9 cellular contexts compared by ENCODE assay signal in the genomic region with DNA sequence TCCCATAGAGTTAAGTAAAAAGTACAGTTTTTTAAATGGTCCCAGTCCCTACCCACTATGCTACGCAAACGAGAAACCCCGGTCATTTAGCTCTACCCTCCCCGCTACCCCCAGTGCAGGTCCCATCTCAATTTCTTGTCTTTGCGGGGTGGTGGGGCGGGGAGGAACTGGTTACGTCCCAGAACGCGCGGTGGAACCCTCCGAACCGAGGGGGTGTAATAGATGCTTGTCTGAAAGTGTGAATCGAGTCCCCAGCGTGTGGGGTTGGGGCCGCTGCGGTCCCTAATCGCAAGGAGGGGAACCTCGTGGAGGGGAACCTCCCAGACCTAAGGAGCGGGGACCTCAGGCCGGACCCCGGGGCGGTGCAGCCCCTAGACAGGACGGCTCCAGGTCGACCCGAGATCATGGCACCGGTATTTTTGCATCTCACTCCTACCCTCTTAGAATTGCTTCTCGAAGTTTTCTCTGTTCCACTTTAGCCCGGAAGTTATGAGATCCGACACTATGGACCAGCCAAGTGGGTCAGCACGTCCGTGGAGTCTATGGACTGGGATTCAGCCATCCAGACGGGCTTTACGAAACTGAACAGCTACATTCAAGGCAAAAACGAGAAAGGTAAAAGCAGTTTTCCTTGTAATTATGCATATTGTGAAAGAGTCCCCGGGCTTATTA. TPM values are rescaled to one million over a fixed set of nuclear protein-coding genes. Genes with fewer than 3 reads are reported as not detected.
DNase-seq lines count a peak whose midpoint lies in the region; ATAC-seq and TF ChIP-seq lines count a peak whose summit lies in the region.
"Had no signal": no experiment of that assay in that cellular context is flagged by ENCODE, and none has a peak within 500 bp of the region (broad histone marks: within the 10 kb centered on the region; RNA-seq: fewer than 3 reads in every experiment).

No MANE protein-coding gene starts in this region.

- H3K4me1 ChIP-seq in IMR-90 (ENCODE audit: control insufficient read depth, insufficient read depth, low read length) (peaks cover 5% of the 10 kb centered on the region), gastroesophageal sphincter (peaks cover 0 to 38% (median 0%) of the 10 kb centered on the region in 3 donors), trophoblast cell (ENCODE audit: control insufficient read depth in 1 of 2, insufficient read depth in 2 of 2, low read length in 2 of 2) (peaks cover 4 to 6% of the 10 kb centered on the region in 2 experiments)

- H3K4ac ChIP-seq in IMR-90 (ENCODE audit: low read depth, low read length) (peak overlapping the region; percentile 75), trophoblast cell (ENCODE audit: low read depth, low read length) (peak overlapping the region; percentile 22)

- H2BK15ac ChIP-seq in IMR-90 (ENCODE audit: low read depth, low read length), result no peak overlapping the region

- H3K9me1 ChIP-seq in IMR-90 (ENCODE audit: insufficient read depth, low read length), result peaks cover 12% of the 10 kb centered on the region

- no peak for TF ChIP-seq RAD21 in IMR-90 (IDR thresholded peaks at IDR 0.05; ENCODE audit: low read length)

- peak; percentile 33 for DNase-seq in G401 (ENCODE audit: low spot score)
- no peak for DNase-seq in IMR-90
- peak in 1 of 2 donors; percentile 53 for DNase-seq in trophoblast cell
- DNase-seq in mucosa of gallbladder (ENCODE audit: low spot score), result no peak
- no peak for DNase-seq in NK-92 treated with Interleukin-12 subunit alpha and Interleukin-12 subunit beta, amount 100 ng/mL, for 24 hours (lab: John Stamatoyannopoulos, UW)

- H3K4me1 Mint-ChIP-seq in activated T-helper 17 cell treated with anti-CD3 and anti-CD28 coated beads, Interleukin-2, amount 50 U/mL, for 72 hours, result peaks cover 16% of the 10 kb centered on the region

- H3K36me3 ChIP-seq in IMR-90 (ENCODE audit: control insufficient read depth, insufficient read depth, low read length) (peaks cover 23% of the 10 kb centered on the region), gastroesophageal sphincter (peaks cover 0 to 43% of the 10 kb centered on the region in 2 donors), trophoblast cell (ENCODE audit: control insufficient read depth in 1 of 2, insufficient read depth in 2 of 2, low read length in 2 of 2) (peaks cover 10 to 28% of the 10 kb centered on the region in 2 experiments)

- in situ Hi-C loops in G401 (cut with HindIII; ENCODE audit: low sequenced_read_pairs) (no loop called here), IMR-90 (cut with MboI; ENCODE audit: low sequenced_read_pairs) (loop anchor here (25.0 kb wide), 1 partner anchor 568 kb away; no protein-coding TSS in a partner anchor)

- H3K36me3 Mint-ChIP-seq in activated T-helper 17 cell treated with anti-CD3 and anti-CD28 coated beads, Interleukin-2, amount 50 U/mL, for 72 hours (ENCODE audit: low read depth), result peaks cover 52% of the 10 kb centered on the region

- peak overlapping the region; percentile 63 for H3K27ac Mint-ChIP-seq in activated T-helper 17 cell treated with anti-CD3 and anti-CD28 coated beads, Interleukin-2, amount 50 U/mL, for 72 hours

- H2BK12ac ChIP-seq in trophoblast cell (ENCODE audit: low read length), result peak overlapping the region; percentile 5

- H3K9me3 Mint-ChIP-seq in activated T-helper 17 cell treated with anti-CD3 and anti-CD28 coated beads, Interleukin-2, amount 50 U/mL, for 72 hours, result no peaks in the 10 kb centered on the region

- TF ChIP-seq CTCF in IMR-90 (conservative IDR thresholded peaks at IDR 0.05; ENCODE audit: low read depth, low read length) (no peak), gastroesophageal sphincter (IDR thresholded peaks at IDR 0.05) (no peak)

- no peak overlapping the region for H2BK20ac ChIP-seq in IMR-90 (ENCODE audit: low read depth, low read length)

- H2AFZ ChIP-seq in IMR-90 (replicated peaks; ENCODE audit: low read length, poor library complexity) (peak overlapping the region; percentile 99), trophoblast cell (ENCODE audit: insufficient read depth, low read length, poor library complexity) (peak overlapping the region; percentile 65)

- H4K12ac ChIP-seq in trophoblast cell (ENCODE audit: low read depth, low read length), result peak overlapping the region; percentile 79

- H3K4me3 Mint-ChIP-seq in activated T-helper 17 cell treated with anti-CD3 and anti-CD28 coated beads, Interleukin-2, amount 50 U/mL, for 72 hours, result peak overlapping the region; percentile 82

- H3K23ac ChIP-seq in IMR-90 (ENCODE audit: low read depth, low read length) (peak overlapping the region; percentile 82), trophoblast cell (ENCODE audit: low read length) (peak overlapping the region; percentile 13)

- H3K27ac ChIP-seq in IMR-90 (ENCODE audit: insufficient read depth, low read length), result peak overlapping the region; percentile 64
- peak overlapping the region; percentile 64 to 97 (median 97) for H3K27ac ChIP-seq in gastroesophageal sphincter
- H3K27ac ChIP-seq in trophoblast cell (ENCODE audit: low read depth, low read length), result peak overlapping the region; percentile 75

- H3K14ac ChIP-seq in IMR-90 (replicated peaks; ENCODE audit: low read depth, low read length) (peak overlapping the region; percentile 75), trophoblast cell (ENCODE audit: low read length) (peak overlapping the region; percentile 78)

- TF ChIP-seq POLR2A in IMR-90 (IDR thresholded peaks at IDR 0.05; ENCODE audit: low read depth, low read length) (no peak), gastroesophageal sphincter (IDR thresholded peaks at IDR 0.05) (no peak)

- peak overlapping the region; percentile 59 for H2AK9ac ChIP-seq in IMR-90 (replicated peaks; ENCODE audit: low read depth, low read length, poor library complexity)

- H3K9ac ChIP-seq in IMR-90 (ENCODE audit: low read depth, low read length) (peak overlapping the region; percentile 86), trophoblast cell (ENCODE audit: low read length) (peak overlapping the region; percentile 89)

- CTCF ChIA-PET in IMR-90 (lab: Yijun Ruan, JAX), result interaction anchor here (0.6 to 1.2 kb wide), 5 partner anchors 22 to 586 kb away, joined by 3 to 5 read pairs (median 3); no protein-coding TSS in a partner anchor

- H2AK5ac ChIP-seq in IMR-90 (ENCODE audit: low read depth, low read length) (peak overlapping the region; percentile 34; the same call in 1 of the 2 replicates), trophoblast cell (ENCODE audit: low read length) (peak overlapping the region; percentile 4)

- H3K18ac ChIP-seq in IMR-90 (ENCODE audit: low read depth, low read length) (0 out of 2 replicates have a peak overlapping the region, but pooled peaks have one; percentile 4), trophoblast cell (ENCODE audit: low read length) (peak overlapping the region; percentile 64)

- H2BK120ac ChIP-seq in IMR-90 (ENCODE audit: low read depth, low read length), result peak overlapping the region; percentile 49
- peak overlapping the region; percentile 9 for H2BK120ac ChIP-seq in trophoblast cell (ENCODE audit: insufficient read depth, low read length, poor library complexity)

- POLR2A ChIA-PET in IMR-90 (lab: Charles Lee; ENCODE audit: unreplicated experiment), result interaction anchor here (0.5 kb wide), 1 partner anchor 184 kb away, joined by 3 read pairs; no protein-coding TSS in a partner anchor

- H3K79me1 ChIP-seq in IMR-90 (ENCODE audit: low read depth in 1 of 2, low read length in 2 of 2) (peaks cover 22 to 35% of the 10 kb centered on the region in 2 experiments), trophoblast cell (ENCODE audit: low read length) (peaks cover 18% of the 10 kb centered on the region)

- 0% methylated on average over 8 of the region's 35 CpGs; no CpG with 5 or more reads in 1 of the 2 experiments for WGBS in IMR-90 (ENCODE audit: extremely low coverage in 2 of 2, insufficient read length in 1 of 2), 2 experiments
- WGBS in gastroesophageal sphincter (ENCODE audit: low coverage in 1 of 2), 2 donors, result 3 to 8% methylated on average over 6 to 15 of the region's 35 CpGs
- no CpG with 5 or more reads among the region's 35 CpGs for WGBS in trophoblast cell (ENCODE audit: extremely low coverage, insufficient coverage, insufficient read length)

- peak; percentile 38 for ATAC-seq in IMR-90 (ENCODE audit: low read depth)
- no peak for ATAC-seq in activated T-helper 17 cell treated with anti-CD3 and anti-CD28 coated beads, Interleukin-2, amount 50 U/mL, for 72 hours (replicated peaks)
- ATAC-seq in gastroesophageal sphincter, result peak; percentile 14
- ATAC-seq in GM21526 (IDR thresholded peaks at IDR 0.05; ENCODE audit: low FRiP score, unreplicated experiment), result no peak

- dilution Hi-C loops in IMR-90 (cut with HindIII; ENCODE audit: low sequenced_read_pairs, unreplicated experiment), result no loop called here

- peak overlapping the region; percentile 61; the same call in 1 of the 2 replicates for H3K56ac ChIP-seq in IMR-90 (ENCODE audit: extremely low read depth, insufficient read depth, low read length)

- H3K27me3 ChIP-seq in IMR-90 (ENCODE audit: control insufficient read depth, insufficient read depth, low read length) (no peaks in the 10 kb centered on the region), gastroesophageal sphincter (no peaks in the 10 kb centered on the region), trophoblast cell (ENCODE audit: insufficient read depth, low read length) (no peaks in the 10 kb centered on the region)

- H4K91ac ChIP-seq in IMR-90 (ENCODE audit: insufficient read depth, low read depth, low read length) (peak overlapping the region; percentile 17), trophoblast cell (ENCODE audit: low read depth, low read length) (peak overlapping the region; percentile 93)

- H3K27me3 Mint-ChIP-seq in activated T-helper 17 cell treated with anti-CD3 and anti-CD28 coated beads, Interleukin-2, amount 50 U/mL, for 72 hours, result no peaks in the 10 kb centered on the region

- H3K4me2 ChIP-seq in IMR-90 (ENCODE audit: low read depth, low read length) (peak overlapping the region; percentile 74), trophoblast cell (ENCODE audit: low read length) (peak overlapping the region; percentile 83)

- TF ChIP-seq EP300 in gastroesophageal sphincter (IDR thresholded peaks at IDR 0.05), result no peak

- H2BK5ac ChIP-seq in IMR-90 (ENCODE audit: low read depth, low read length, poor library complexity, severe bottlenecking), result no peak overlapping the region
- H2BK5ac ChIP-seq in trophoblast cell (ENCODE audit: low read depth, low read length, poor library complexity), result peak overlapping the region; percentile 65

- BruUV-seq in IMR-90 (replicated peaks; lab: Mats Ljungman, UMichigan), result TSS peak; percentile 59

- peak overlapping the region; percentile 79 to 84 for H4K8ac ChIP-seq in IMR-90 (ENCODE audit: low read depth in 2 of 2, low read length in 2 of 2)
- H4K8ac ChIP-seq in trophoblast cell (ENCODE audit: low read depth, low read length), result peak overlapping the region; percentile 77

- H4K5ac ChIP-seq in IMR-90 (ENCODE audit: low read depth, low read length), result peak overlapping the region; percentile 46; the same call in 1 of the 2 replicates

- H3K4me3 ChIP-seq in IMR-90 (ENCODE audit: insufficient read depth, low read depth, low read length) (peak overlapping the region; percentile 79), gastroesophageal sphincter (peak overlapping the region; percentile 57 to 93), trophoblast cell (ENCODE audit: low read depth, low read length) (peak overlapping the region; percentile 87)

- peaks cover 17% of the 10 kb centered on the region for H3K79me2 ChIP-seq in trophoblast cell (ENCODE audit: control insufficient read depth, insufficient read depth, low read length, poor library complexity)

- intact Hi-C loops in IMR-90 (cut with micrococcal nuclease), result loop anchor here (2.0 to 5.0 kb wide), 2 partner anchors 288 to 403 kb away; no protein-coding TSS in a partner anchor

- no peaks in the 10 kb centered on the region for H3K9me3 ChIP-seq in IMR-90 (ENCODE audit: control insufficient read depth, insufficient read depth, low read length)
- H3K9me3 ChIP-seq in gastroesophageal sphincter, result no peaks in the 10 kb centered on the region
- H3K9me3 ChIP-seq in trophoblast cell (ENCODE audit: insufficient read depth, low read depth, low read length), result peaks cover 1% of the 10 kb centered on the region

- H4K20me1 ChIP-seq in IMR-90 (ENCODE audit: insufficient read depth, low read length), result no peaks in the 10 kb centered on the region

RNA-seq across cellular contexts. Expression of a gene that starts 0.8 kb away (rescaled TPM):
- total RNA-seq in G401 (2014; rRNA removed; shearing (Covaris generic)), result 18.1 and 44.1 TPM in 2 replicates
- total RNA-seq in IMR-90 (2012; rRNA removed), result 3.9 and 5.6 TPM in 2 replicates
- 6.1 and 14.9 TPM in 2 replicates for polyA plus RNA-seq in IMR-90 (2012; rRNA removed)
- 5.5 and 37.5 TPM in 2 replicates for polyA plus RNA-seq in IMR-90 (2012; cell fraction: cytosol; rRNA removed)
- 8.6 and 15.1 TPM in 2 replicates for polyA plus RNA-seq in IMR-90 (2012; cell fraction: nucleus; rRNA removed; ENCODE audit: low replicate concordance)
- 10 to 100 TPM; 28.6 to 44.7 TPM for total RNA-seq in activated T-helper 17 cell treated with anti-CD3 and anti-CD28 coated beads, Interleukin-2, amount 50 U/mL, for 72 hours
- total RNA-seq in gastroesophageal sphincter, result 100 to 1,000 TPM in 1 of 4 donors, 10 to 100 TPM in 3; 71.1 to 105 (median 77.8) TPM
- polyA plus RNA-seq in trophoblast cell (2013), result 119 and 121 TPM in 2 replicates
- total RNA-seq in mucosa of gallbladder, result 93.7 TPM

RNA-seq across cellular contexts. Expression of a gene that starts 27.1 kb away (rescaled TPM):
- not detected in 2 replicates for total RNA-seq in G401 (2014; rRNA removed; shearing (Covaris generic))
- total RNA-seq in IMR-90 (2012; rRNA removed) (not detected in 2 replicates), gastroesophageal sphincter (1 to 10 TPM in 1 of 4 donors, not detected in 3; 1.5 TPM), mucosa of gallbladder (not detected)
- polyA plus RNA-seq in IMR-90 (2012; rRNA removed), result not detected in 2 replicates
- polyA plus RNA-seq in IMR-90 (2012; cell fraction: cytosol; rRNA removed), result not detected in 2 replicates
- not detected in 2 replicates for polyA plus RNA-seq in IMR-90 (2012; cell fraction: nucleus; rRNA removed; ENCODE audit: low replicate concordance)
- not detected for total RNA-seq in activated T-helper 17 cell treated with anti-CD3 and anti-CD28 coated beads, Interleukin-2, amount 50 U/mL, for 72 hours
- polyA plus RNA-seq in trophoblast cell (2013), result not detected in 2 replicates
- total RNA-seq: T-helper 1 cell treated with Interleukin-12 subunit alpha and Interleukin-12 subunit beta and Interleukin-4 antibody, amounts not matched to agents 30 ng/mL and 1 ng/mL, for 36 hours had no signal

Comparison
In these comparisons a context has a peak if more than half of its experiments do, and no peak if none do; other contexts are left out.
1. ATAC-seq: peak in IMR-90 (single experiment) and gastroesophageal sphincter (single experiment); none in activated T-helper 17 cell treated with anti-CD3 and anti-CD28 coated beads, Interleukin-2, amount 50 U/mL, for 72 hours (single experiment) and GM21526 (single experiment).
2. Peak in every context shown above with its lines, with median percentiles within 50 percentile points of each other: H3K27ac ChIP-seq and H3K4me3 ChIP-seq.